Comparison of ENCODE assay signal across 8 cellular contexts in the genomic region with DNA sequence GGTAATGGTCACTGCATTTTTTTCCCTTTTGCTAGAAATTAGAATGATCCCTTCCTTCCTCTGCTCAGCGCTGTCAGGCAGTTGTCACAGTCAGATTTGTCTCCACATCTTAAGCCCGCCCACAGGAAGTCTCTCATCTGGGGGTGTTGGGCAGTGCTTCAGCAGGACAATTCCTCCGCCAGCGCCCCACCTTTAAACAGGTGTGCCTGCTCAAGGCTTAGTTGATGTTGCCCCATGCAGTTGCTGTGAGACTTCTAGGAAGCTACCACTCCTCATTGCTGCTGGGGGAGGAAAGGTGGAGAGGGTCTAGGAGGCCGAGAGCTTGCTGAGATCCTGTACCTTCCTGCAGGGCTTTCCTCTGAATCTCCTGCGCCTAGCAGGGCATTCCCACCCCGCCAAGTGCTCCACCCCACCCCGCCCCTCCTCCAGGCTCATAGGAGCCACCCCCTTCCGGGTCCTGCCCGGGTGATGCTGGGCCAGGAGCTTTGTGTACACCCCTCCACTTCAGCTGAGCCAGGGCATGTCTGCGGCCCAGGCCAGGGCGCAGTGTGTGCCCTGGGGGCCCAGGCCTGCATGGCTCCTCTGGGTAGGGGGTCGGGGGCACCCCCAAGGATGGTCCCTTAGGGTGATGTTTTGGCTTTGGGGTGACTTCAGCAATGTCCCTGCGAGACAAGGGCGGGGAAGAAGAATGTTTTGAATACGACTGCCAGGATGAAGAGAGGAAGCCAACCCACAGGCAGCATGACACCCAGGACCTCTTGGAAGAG.
A peak's percentile ranks its signal among the peaks of the same experiment; 100 is the strongest.
DNase-seq lines count a peak whose midpoint lies in the region; ATAC-seq and TF ChIP-seq lines count a peak whose summit lies in the region.

No MANE protein-coding gene starts in this region.

- H3K4me1 ChIP-seq in Panc1 (ENCODE audit: control insufficient read depth, insufficient read depth, low read length), result peaks cover 12% of the 10 kb centered on the region
- H3K4me1 ChIP-seq in breast epithelium, result peaks cover 0 to 16% of the 10 kb centered on the region in 2 donors

- in situ Hi-C loops in Panc1 (cut with HindIII; ENCODE audit: low pct_unique_long_range_greater_than_20kb, low sequenced_read_pairs), result no loop called here

- POLR2A ChIA-PET in Panc1 (lab: Charles Lee), result interaction anchor here (0.5 kb wide), 1 partner anchor 431 kb away, joined by 3 read pairs; a partner anchor contains a TSS

- H3K4me1 Mint-ChIP-seq in stimulated activated naive CD8-positive, alpha-beta T cell treated with anti-CD3 and anti-CD28 coated beads, Interleukin-15, amount 100 ng/mL, for 72 hours, result peaks cover 36% of the 10 kb centered on the region

- H3K9me3 Mint-ChIP-seq in stimulated activated naive CD8-positive, alpha-beta T cell treated with anti-CD3 and anti-CD28 coated beads, Interleukin-15, amount 100 ng/mL, for 72 hours, result no peaks in the 10 kb centered on the region

- 0 out of 2 replicates have a peak overlapping the region, but pooled peaks have one; percentile 13 for H3K27ac ChIP-seq in Panc1 (ENCODE audit: low read length)
- H3K27ac ChIP-seq in breast epithelium, result peak overlapping the region; percentile 85 to 87

- H3K27me3 Mint-ChIP-seq in stimulated activated naive CD8-positive, alpha-beta T cell treated with anti-CD3 and anti-CD28 coated beads, Interleukin-15, amount 100 ng/mL, for 72 hours, result no peaks in the 10 kb centered on the region

- no peak for TF ChIP-seq CTCF in Panc1 (IDR thresholded peaks at IDR 0.05)
- no peak for TF ChIP-seq CTCF in breast epithelium (IDR thresholded peaks at IDR 0.05)

- peak overlapping the region; percentile 33 to 66 for H3K4me3 Mint-ChIP-seq in stimulated activated naive CD8-positive, alpha-beta T cell treated with anti-CD3 and anti-CD28 coated beads, Interleukin-15, amount 100 ng/mL, for 72 hours

- BruUV-seq in Panc1 (replicated peaks; lab: Mats Ljungman, UMichigan), result no TSS peak

- no peak for TF ChIP-seq POLR2A in breast epithelium (IDR thresholded peaks at IDR 0.05)

- DNase-seq in NCI-H2107 treated with DMSO at 0.1 percent for 48 hours (lab: John Stamatoyannopoulos, UW; ENCODE audit: unreplicated experiment) (peak; percentile 39), NCI-H2107 (lab: John Stamatoyannopoulos, UW) (no peak), Panc1 (ENCODE audit: low read depth, low spot score) (no peak), breast epithelium (ENCODE audit: low spot score in 2 of 2) (peak; percentile 65 to 74), left kidney (ENCODE audit: low read depth, low spot score) (peak; percentile 94), NCI-H345 treated with DMSO at 0.1 percent for 48 hours (lab: John Stamatoyannopoulos, UW; ENCODE audit: unreplicated experiment) (no peak)
- peak; percentile 23 to 42 for DNase-seq in stimulated activated naive CD8-positive, alpha-beta T cell treated with anti-CD3 and anti-CD28 coated beads, Interleukin-15, amount 100 ng/mL, for 72 hours

- no peaks in the 10 kb centered on the region for H3K9me3 ChIP-seq in Panc1 (ENCODE audit: control insufficient read depth, insufficient read depth, low read depth, low read length)
- H3K9me3 ChIP-seq in breast epithelium, result no peaks in the 10 kb centered on the region

- H3K4me3 ChIP-seq in Panc1 (ENCODE audit: low read depth in 2 of 2, low read length in 2 of 2) (peak overlapping the region; percentile 24 to 55), breast epithelium (peak overlapping the region in 2 of 3 donors; percentile 43 to 64)

- H3K36me3 ChIP-seq in Panc1 (ENCODE audit: control insufficient read depth, insufficient read depth, low read length), result no peaks in the 10 kb centered on the region
- no peaks in the 10 kb centered on the region for H3K36me3 ChIP-seq in breast epithelium

- intact Hi-C loops in Panc1 (cut with micrococcal nuclease; ENCODE audit: unreplicated experiment) (no loop called here), breast epithelium (cut with DNase I; ENCODE audit: low total_unique reads) (no loop called here)

- peak overlapping the region in 1 of 2 donors; percentile 71 for H3K27ac Mint-ChIP-seq in stimulated activated naive CD8-positive, alpha-beta T cell treated with anti-CD3 and anti-CD28 coated beads, Interleukin-15, amount 100 ng/mL, for 72 hours

- CTCF ChIA-PET in Panc1 (lab: Charles Lee), result no interaction called here

- peak; percentile 65 for ATAC-seq in HG02938 (IDR thresholded peaks at IDR 0.05; ENCODE audit: unreplicated experiment)
- peak; percentile 98 for ATAC-seq in Panc1
- ATAC-seq in stimulated activated naive CD8-positive, alpha-beta T cell treated with anti-CD3 and anti-CD28 coated beads, Interleukin-15, amount 100 ng/mL, for 72 hours, result peak; percentile 90

- H3K27me3 ChIP-seq in Panc1 (ENCODE audit: control insufficient read depth, insufficient read depth, low read length), result no peaks in the 10 kb centered on the region
- H3K27me3 ChIP-seq in breast epithelium, result no peaks in the 10 kb centered on the region

Comparison
In these comparisons a context has a peak if more than half of its experiments do, and no peak if none do; other contexts are left out.
1. DNase-seq: peak in NCI-H2107 treated with DMSO at 0.1 percent for 48 hours (single experiment), breast epithelium (2 of 2), left kidney (single experiment) and stimulated activated naive CD8-positive, alpha-beta T cell treated with anti-CD3 and anti-CD28 coated beads, Interleukin-15, amount 100 ng/mL, for 72 hours (2 of 2); none in NCI-H2107 (single experiment), Panc1 (single experiment) and NCI-H345 treated with DMSO at 0.1 percent for 48 hours (single experiment).
2. Peak in every context shown above with its lines, with median percentiles within 50 percentile points of each other: ATAC-seq.